Comparison of ENCODE assay signal across 20 cellular contexts in genomic region chr13:74919914-74920313, GRCh38.
"Had no signal": no experiment of that assay in that cellular context is flagged by ENCODE, and none has a peak within 500 bp of the region (broad histone marks: within the 10 kb centered on the region; RNA-seq: fewer than 3 reads in every experiment).

No MANE protein-coding gene starts in this region.

- H3K36me3 ChIP-seq: gastroesophageal sphincter, heart right ventricle, transverse colon had no signal

- FAIRE-seq: colon had no signal

- DNase-seq: activated CD4-positive, alpha-beta T cell treated with anti-CD3 and anti-CD28 coated beads, Interleukin-2, amount 10 ng/mL, durations not matched to agents 7 days and 5 days; activated CD4-positive, CD25-positive, alpha-beta regulatory T cell; activated CD8-positive, alpha-beta memory T cell treated with anti-CD3 and anti-CD28 coated beads, Interleukin-2, amount 50 U/mL, for 48 hours; activated gamma-delta T cell; activated T-cell treated with anti-CD3 and anti-CD28 coated beads, Interleukin-2, amount 50 U/mL, for 72 hours; amniotic stem cell; caudate nucleus; heart right ventricle; islet precursor cell; midbrain; retina; stimulated activated CD4-positive, alpha-beta T cell treated with anti-CD3 and anti-CD28 coated beads, Interleukin-15, amount 100 ng/mL, for 24 hours; stimulated activated CD4-positive, alpha-beta T cell treated with anti-CD3 and anti-CD28 coated beads, Interleukin-4, amount 100 ng/mL, for 1 hour; stimulated activated naive CD4-positive, alpha-beta T cell; substantia nigra; transverse colon had no signal

- ATAC-seq: gastroesophageal sphincter, heart right ventricle, left lobe of liver had no signal

- H3K4me1 ChIP-seq: gastroesophageal sphincter, heart right ventricle, transverse colon had no signal

- H3K27ac ChIP-seq: gastroesophageal sphincter, heart right ventricle, skin epidermis, transverse colon had no signal

- H3K27me3 ChIP-seq: gastroesophageal sphincter, heart right ventricle, transverse colon had no signal

- H3K9me3 ChIP-seq: transverse colon had no signal

- H3K4me3 ChIP-seq: gastroesophageal sphincter, heart right ventricle, skin epidermis, transverse colon had no signal
